Comparison of ENCODE assay signal across 30 cellular contexts in the genomic region with DNA sequence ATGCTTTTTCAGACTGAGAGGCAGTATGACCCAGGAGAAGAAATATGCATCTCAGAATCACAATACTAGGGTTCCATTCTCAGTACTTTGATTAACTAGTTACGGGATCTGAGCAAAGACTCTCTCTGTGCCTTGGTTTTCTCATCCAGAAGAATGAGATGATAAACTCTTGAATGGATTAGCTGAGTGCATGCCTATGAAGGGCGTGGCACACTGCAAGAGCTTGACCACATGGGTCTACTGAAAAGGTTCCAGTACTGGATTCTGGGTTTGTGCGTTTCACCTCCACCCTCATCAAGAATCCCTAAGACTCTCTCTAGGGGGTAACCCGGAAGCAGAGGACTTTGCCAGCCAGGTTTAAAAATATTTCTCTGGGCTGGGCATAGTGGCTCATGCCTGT. TPM values are rescaled to one million over a fixed set of nuclear protein-coding genes. Genes with fewer than 3 reads are reported as not detected.
DNase-seq lines count a peak whose midpoint lies in the region; ATAC-seq, FAIRE-seq and TF ChIP-seq lines count a peak whose summit lies in the region.
"Had no signal": no experiment of that assay in that cellular context is flagged by ENCODE, and none has a peak within 500 bp of the region (broad histone marks: within the 10 kb centered on the region; RNA-seq: fewer than 3 reads in every experiment).

No MANE protein-coding gene starts in this region.

- no peaks in the 10 kb centered on the region for H3K27me3 ChIP-seq in osteoblast (ENCODE audit: insufficient read depth, low read length)
- H3K27me3 ChIP-seq: BLaER1 treated with 17β-estradiol and CSF1 and Interleukin-3, amounts not matched to agents 10 nM and 100 nM; brain microvascular endothelial cell; thyroid gland had no signal

- H2AFZ ChIP-seq in osteoblast (ENCODE audit: low read length) = no peak overlapping the region

- peaks cover 15% of the 10 kb centered on the region for H3K4me1 ChIP-seq in A549
- no peaks in the 10 kb centered on the region for H3K4me1 ChIP-seq in osteoblast (ENCODE audit: insufficient read depth, low read length)

- ATAC-seq in A549 = peak; percentile 27 to 37; a peak in 3 of 6 replicates
- ATAC-seq in GM21786 (IDR thresholded peaks at IDR 0.05; ENCODE audit: unreplicated experiment) = no peak
- ATAC-seq: activated T-helper 17 cell treated with anti-CD3 and anti-CD28 coated beads, Interleukin-2, amount 50 U/mL, for 72 hours had no signal

- DNase-seq in A549 (ENCODE audit: low read depth in 1 of 2, low spot score in 1 of 2) (peak in 1 of 2 experiments; percentile 40), HCEC 1CT (peak; percentile 29), amniotic epithelial cell (ENCODE audit: low read depth) (peak; percentile 26), iris pigment epithelial cell (ENCODE audit: low read depth) (peak; percentile 56), NCI-H128 (lab: John Stamatoyannopoulos, UW; ENCODE audit: unreplicated experiment) (no peak), T1000 (lab: John Stamatoyannopoulos, UW) (no peak), osteoblast (ENCODE audit: insufficient read length, low spot score, missing footprints) (no peak)
- DNase-seq: 8988T; activated CD4-positive, alpha-beta T cell treated with anti-CD3 and anti-CD28 coated beads, Interleukin-2, amount 50 U/mL, for 1 hour; brain microvascular endothelial cell; glutamatergic neuron; H9; kidney glomerular epithelial cell; mammary epithelial cell; NCI-H1417; NCI-H510A; NK-92 treated with Interleukin-12 subunit alpha and Interleukin-12 subunit beta, amount 100 ng/mL, for 24 hours; stimulated activated CD4-positive, alpha-beta T cell treated with anti-CD3 and anti-CD28 coated beads, Interleukin-4, amount 100 ng/mL, for 1 hour; stimulated activated naive CD4-positive, alpha-beta T cell treated with Interleukin-2 at 50 U/mL for 16 hours; WERI-Rb-1 had no signal

- CTCF ChIA-PET in A549 (lab: Yijun Ruan, JAX) = interaction anchor here (0.7 to 6.8 kb wide), 3 partner anchors 13 to 28 kb away, joined by 4 to 35 read pairs (median 6); a partner anchor contains a TSS

- H3K36me3 ChIP-seq in osteoblast (ENCODE audit: insufficient read depth, low read length) = peaks cover 2% of the 10 kb centered on the region
- H3K36me3 ChIP-seq: brain microvascular endothelial cell, thyroid gland had no signal

- TF ChIP-seq CTCF in A549 (IDR thresholded peaks at IDR 0.05) (no peak), osteoblast (IDR thresholded peaks at IDR 0.05; ENCODE audit: extremely low read depth, low read depth, low read length) (no peak)

- TF ChIP-seq EP300 in A549 (IDR thresholded peaks at IDR 0.05) = no peak

- no peaks in the 10 kb centered on the region for H3K9me3 ChIP-seq in A549
- no peaks in the 10 kb centered on the region for H3K9me3 ChIP-seq in osteoblast (ENCODE audit: low read depth, low read length)
- H3K9me3 ChIP-seq: BLaER1 treated with 17β-estradiol and CSF1 and Interleukin-3, amounts not matched to agents 10 nM and 100 nM; thyroid gland had no signal

- POLR2A ChIA-PET in A549 (lab: Yijun Ruan, JAX) = interaction anchor here (1.0 kb wide), 1 partner anchor 28 kb away, joined by 3 read pairs; a partner anchor contains a TSS

- no peak for TF ChIP-seq RAD21 in A549 (conservative IDR thresholded peaks at IDR 0.05 in 1 of 2, IDR thresholded peaks at IDR 0.05 in 1 of 2)

- FAIRE-seq in A549 (lab: Jason Lieb, UNC) = no peak
- FAIRE-seq: RCC 7860 had no signal

- H3K4me2 ChIP-seq in A549 (peak overlapping the region; percentile 34; the same call in 1 of the 3 replicates), osteoblast (ENCODE audit: insufficient read depth, low read length) (no peak overlapping the region)

- H3K4me3 ChIP-seq in A549 (no peak overlapping the region), osteoblast (ENCODE audit: insufficient read depth, low read length) (no peak overlapping the region)
- H3K4me3 ChIP-seq: BLaER1 treated with 17β-estradiol and CSF1 and Interleukin-3, amounts not matched to agents 10 nM and 100 nM; coronary artery; SK-N-MC; thyroid gland had no signal

- H4K20me1 ChIP-seq in osteoblast (ENCODE audit: insufficient read depth, low read length) = no peaks in the 10 kb centered on the region

- WGBS in A549 (ENCODE audit: missing lambda C conversion rate) = 43% methylated on average over 4 of the region's 4 CpGs

- no peak for TF ChIP-seq POLR2A in A549 (IDR thresholded peaks at IDR 0.05; ENCODE audit: low read length)

- no peaks in the 10 kb centered on the region for H3K79me2 ChIP-seq in osteoblast (ENCODE audit: insufficient read depth, low read length)

- no peak overlapping the region for H3K27ac ChIP-seq in A549
- no peak overlapping the region for H3K27ac ChIP-seq in osteoblast (ENCODE audit: low read depth, low read length)
- H3K27ac ChIP-seq: brain microvascular endothelial cell, coronary artery, SK-N-MC, thyroid gland, WERI-Rb-1 had no signal

TF ChIP-seq in A549, 52 proteins besides CTCF, POLR2A, EP300 and RAD21:
- TF ChIP-seq FOSL2 (IDR thresholded peaks at IDR 0.05) = no peak
- no peak for TF ChIP-seq FOSL2 (CRISPR knock-in tag; IDR thresholded peaks at IDR 0.05)

RNA-seq across cellular contexts. Expression of a gene that starts 25.6 kb away (rescaled TPM):
- not detected in 2 replicates for polyA plus RNA-seq in A549 (2011; rRNA removed)
- polyA plus RNA-seq in A549 (2012; cell fraction: cytosol; rRNA removed) = not detected in 2 replicates
- polyA plus RNA-seq in A549 (2012; cell fraction: nucleus; rRNA removed) = not detected in 2 replicates
- not detected in 3 replicates for polyA plus RNA-seq in A549 (2017; fragmentation: RNase III; extraction: RNeasy Plus Mini Kit Qiagen cat#74134 plus additional on column Dnase treatment)
- polyA minus RNA-seq in A549 (2011; rRNA and poly(A)+ RNA removed) = not detected in 2 replicates
- not detected in 2 replicates for total RNA-seq in osteoblast
- total RNA-seq: activated T-helper 17 cell treated with anti-CD3 and anti-CD28 coated beads, Interleukin-2, amount 50 U/mL, for 72 hours; M059J; mammary epithelial cell; pulmonary artery endothelial cell; T-helper 2 cell treated with Interferon-gamma antibody and Interleukin-4, amounts not matched to agents 100 ng/mL and 5 ng/mL, for 36 hours had no signal
- polyA plus RNA-seq: mammary epithelial cell had no signal

RNA-seq across cellular contexts. Expression of a gene that starts 28.5 kb away (rescaled TPM):
- polyA plus RNA-seq in A549 (2011; rRNA removed) = 0.53 and 0.65 TPM in 2 replicates
- 0.42 and 0.51 TPM in 2 replicates for polyA plus RNA-seq in A549 (2012; cell fraction: cytosol; rRNA removed)
- polyA plus RNA-seq in A549 (2012; cell fraction: nucleus; rRNA removed) = 4.1 and 4.5 TPM in 2 replicates
- polyA plus RNA-seq in A549 (2017; fragmentation: RNase III; extraction: RNeasy Plus Mini Kit Qiagen cat#74134 plus additional on column Dnase treatment) = 0.45 to 0.79 TPM (median 0.63 TPM) in 3 replicates
- polyA minus RNA-seq in A549 (2011; rRNA and poly(A)+ RNA removed) = 0.45 and 0.58 TPM in 2 replicates
- 4.7 and 6.2 TPM in 2 replicates for total RNA-seq in osteoblast
- total RNA-seq: M059J had no signal

RNA-seq across cellular contexts. Expression of a gene that starts 44.5 kb away (rescaled TPM):
- polyA plus RNA-seq in A549 (2011; rRNA removed) = not detected in 2 replicates
- polyA plus RNA-seq in A549 (2012; cell fraction: cytosol; rRNA removed) = not detected in 2 replicates
- not detected in 2 replicates for polyA plus RNA-seq in A549 (2012; cell fraction: nucleus; rRNA removed)
- not detected in 3 replicates for polyA plus RNA-seq in A549 (2017; fragmentation: RNase III; extraction: RNeasy Plus Mini Kit Qiagen cat#74134 plus additional on column Dnase treatment)
- not detected in 2 replicates for polyA minus RNA-seq in A549 (2011; rRNA and poly(A)+ RNA removed)
- total RNA-seq in osteoblast = not detected in 2 replicates
- total RNA-seq: activated T-helper 17 cell treated with anti-CD3 and anti-CD28 coated beads, Interleukin-2, amount 50 U/mL, for 72 hours; H9; M059J; mammary epithelial cell; pulmonary artery endothelial cell; T-helper 2 cell treated with Interferon-gamma antibody and Interleukin-4, amounts not matched to agents 100 ng/mL and 5 ng/mL, for 36 hours had no signal
- polyA plus RNA-seq: mammary epithelial cell had no signal

Comparison
In these comparisons a context has a peak if more than half of its experiments do, and no peak if none do; other contexts are left out.
1. DNase-seq: peak in HCEC 1CT (single experiment), amniotic epithelial cell (single experiment) and iris pigment epithelial cell (single experiment); none in NCI-H128 (single experiment), T1000 (single experiment) and osteoblast (single experiment).